1 cellular context compared by ENCODE assay signal in genomic region chr1:29230204-29230552, GRCh38.
TF ChIP-seq lines count a peak whose summit lies in the region.

No MANE protein-coding gene starts in this region.

TF ChIP-seq in IMR-90, 13 proteins besides CTCF, POLR2A, EP300 and RAD21 (continued from another document):
- TF ChIP-seq, protein P1, sequence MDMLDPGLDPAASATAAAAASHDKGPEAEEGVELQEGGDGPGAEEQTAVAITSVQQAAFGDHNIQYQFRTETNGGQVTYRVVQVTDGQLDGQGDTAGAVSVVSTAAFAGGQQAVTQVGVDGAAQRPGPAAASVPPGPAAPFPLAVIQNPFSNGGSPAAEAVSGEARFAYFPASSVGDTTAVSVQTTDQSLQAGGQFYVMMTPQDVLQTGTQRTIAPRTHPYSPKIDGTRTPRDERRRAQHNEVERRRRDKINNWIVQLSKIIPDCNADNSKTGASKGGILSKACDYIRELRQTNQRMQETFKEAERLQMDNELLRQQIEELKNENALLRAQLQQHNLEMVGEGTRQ (IDR thresholded peaks at IDR 0.05; ENCODE audit: low read depth, low read length) = no peak
- TF ChIP-seq FOS (IDR thresholded peaks at IDR 0.05; ENCODE audit: low read depth, low read length) = no peak
- TF ChIP-seq BHLHE40 (IDR thresholded peaks at IDR 0.05; ENCODE audit: low read depth, low read length) = no peak
